In genomic region chr3:102906837-102907236, GRCh38 we compare ENCODE assay signal across 34 cellular contexts.
"Had no signal": no experiment of that assay in that cellular context is flagged by ENCODE, and none has a peak within 500 bp of the region (broad histone marks: within the 10 kb centered on the region; RNA-seq: fewer than 3 reads in every experiment).

No MANE protein-coding gene starts in this region.

- H3K4me2 ChIP-seq: KMS-11 had no signal

- H3K9ac ChIP-seq: KMS-11 had no signal

- H3K4me3 ChIP-seq: MG63 had no signal

- H3K9me3 ChIP-seq: MG63 had no signal

- H3K27ac ChIP-seq: KMS-11 had no signal

- DNase-seq: Karpas-422, Kasumi-1, KG1, MG63, MM.1S, MV-4-11, NCI-H1048, NCI-H1092, NCI-H1092 treated with DMSO at 0.1 percent for 48 hours, NCI-H1105, NCI-H1417, NCI-H1417 treated with DMSO at 0.1 percent for 48 hours, NCI-H1436, NCI-H1436 treated with DMSO at 0.1 percent for 48 hours, NCI-H146, NCI-H1694, NCI-H1694 treated with DMSO at 0.1 percent for 48 hours, NCI-H187, NCI-H187 treated with DMSO at 0.1 percent for 48 hours, NCI-H1930, NCI-H2029, NCI-H2029 treated with DMSO at 0.1 percent for 48 hours, NCI-H2081, NCI-H2081 treated with DMSO at 0.1 percent for 48 hours, NCI-H2107, NCI-H2171, NCI-H2171 treated with DMSO at 0.1 percent for 48 hours, NCI-H2227 treated with DMSO at 0.1 percent for 48 hours, NCI-H226, NCI-H345, NCI-H446, NCI-H446 treated with DMSO at 0.1 percent for 48 hours, NCI-H510A had no signal

- H3K36me3 ChIP-seq: MG63 had no signal

- H3K27me3 ChIP-seq: MG63 had no signal
